ENCODE assay signal across 1 cellular context in the genomic region with DNA sequence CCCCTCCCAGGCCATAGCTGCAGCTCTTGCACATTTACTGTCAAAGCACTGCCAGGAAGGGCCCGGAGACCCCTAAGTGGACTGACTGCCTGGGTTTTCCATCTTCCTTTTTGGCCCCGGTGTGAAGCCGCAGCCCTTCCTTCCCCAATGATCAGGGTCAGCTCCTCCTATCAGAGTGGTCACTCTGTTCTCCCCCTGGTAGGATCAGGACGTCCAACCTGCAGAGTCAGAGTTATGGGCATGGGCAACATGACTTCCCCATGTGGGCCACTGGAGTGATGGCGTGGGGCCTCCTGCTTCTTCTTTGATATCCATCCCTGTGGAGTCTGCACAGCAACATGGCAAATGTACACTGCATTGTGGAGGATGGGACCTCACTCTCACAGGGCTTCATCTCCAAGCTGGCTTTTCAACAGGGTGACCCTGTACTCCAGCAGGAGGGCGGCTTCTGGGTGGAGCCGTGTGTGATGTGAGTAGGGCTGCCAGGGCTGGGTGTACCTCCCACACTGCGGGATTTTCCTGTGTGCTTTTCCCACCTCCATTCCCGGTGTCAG.
TF ChIP-seq lines count a peak whose summit lies in the region.

No MANE protein-coding gene starts in this region.

TF ChIP-seq in HepG2, 621 proteins besides CTCF, POLR2A, EP300 and RAD21:
- no peak for TF ChIP-seq FOSL2 (CRISPR knock-in tag; IDR thresholded peaks at IDR 0.05)
- TF ChIP-seq NFIB (CRISPR knock-in tag; IDR thresholded peaks at IDR 0.05; ENCODE audit: borderline replicate concordance), result no peak
- TF ChIP-seq, protein P1, sequence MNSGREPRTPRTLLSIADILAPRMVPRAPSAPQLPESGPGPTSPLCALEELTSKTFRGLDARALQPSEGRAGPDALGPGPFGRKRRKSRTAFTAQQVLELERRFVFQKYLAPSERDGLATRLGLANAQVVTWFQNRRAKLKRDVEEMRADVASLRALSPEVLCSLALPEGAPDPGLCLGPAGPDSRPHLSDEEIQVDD (CRISPR knock-in tag; IDR thresholded peaks at IDR 0.05; ENCODE audit: borderline replicate concordance), result no peak
- no peak for TF ChIP-seq SP2 (CRISPR knock-in tag; IDR thresholded peaks at IDR 0.05)
- TF ChIP-seq HOXA5 (CRISPR knock-in tag; IDR thresholded peaks at IDR 0.05), result no peak
- no peak for TF ChIP-seq ZNF510 (CRISPR knock-in tag; IDR thresholded peaks at IDR 0.05; ENCODE audit: low read depth)
- no peak for TF ChIP-seq ZNF644 (CRISPR knock-in tag; IDR thresholded peaks at IDR 0.05; ENCODE audit: low read depth)
- TF ChIP-seq ZNF530 (CRISPR knock-in tag; IDR thresholded peaks at IDR 0.05; ENCODE audit: low read depth), result no peak
- no peak for TF ChIP-seq ZNF441 (CRISPR knock-in tag; IDR thresholded peaks at IDR 0.05; ENCODE audit: borderline replicate concordance)
- TF ChIP-seq, protein P2, sequence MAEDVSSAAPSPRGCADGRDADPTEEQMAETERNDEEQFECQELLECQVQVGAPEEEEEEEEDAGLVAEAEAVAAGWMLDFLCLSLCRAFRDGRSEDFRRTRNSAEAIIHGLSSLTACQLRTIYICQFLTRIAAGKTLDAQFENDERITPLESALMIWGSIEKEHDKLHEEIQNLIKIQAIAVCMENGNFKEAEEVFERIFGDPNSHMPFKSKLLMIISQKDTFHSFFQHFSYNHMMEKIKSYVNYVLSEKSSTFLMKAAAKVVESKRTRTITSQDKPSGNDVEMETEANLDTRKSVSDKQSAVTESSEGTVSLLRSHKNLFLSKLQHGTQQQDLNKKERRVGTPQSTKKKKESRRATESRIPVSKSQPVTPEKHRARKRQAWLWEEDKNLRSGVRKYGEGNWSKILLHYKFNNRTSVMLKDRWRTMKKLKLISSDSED (CRISPR knock-in tag; IDR thresholded peaks at IDR 0.05), result no peak
- TF ChIP-seq, protein P3, sequence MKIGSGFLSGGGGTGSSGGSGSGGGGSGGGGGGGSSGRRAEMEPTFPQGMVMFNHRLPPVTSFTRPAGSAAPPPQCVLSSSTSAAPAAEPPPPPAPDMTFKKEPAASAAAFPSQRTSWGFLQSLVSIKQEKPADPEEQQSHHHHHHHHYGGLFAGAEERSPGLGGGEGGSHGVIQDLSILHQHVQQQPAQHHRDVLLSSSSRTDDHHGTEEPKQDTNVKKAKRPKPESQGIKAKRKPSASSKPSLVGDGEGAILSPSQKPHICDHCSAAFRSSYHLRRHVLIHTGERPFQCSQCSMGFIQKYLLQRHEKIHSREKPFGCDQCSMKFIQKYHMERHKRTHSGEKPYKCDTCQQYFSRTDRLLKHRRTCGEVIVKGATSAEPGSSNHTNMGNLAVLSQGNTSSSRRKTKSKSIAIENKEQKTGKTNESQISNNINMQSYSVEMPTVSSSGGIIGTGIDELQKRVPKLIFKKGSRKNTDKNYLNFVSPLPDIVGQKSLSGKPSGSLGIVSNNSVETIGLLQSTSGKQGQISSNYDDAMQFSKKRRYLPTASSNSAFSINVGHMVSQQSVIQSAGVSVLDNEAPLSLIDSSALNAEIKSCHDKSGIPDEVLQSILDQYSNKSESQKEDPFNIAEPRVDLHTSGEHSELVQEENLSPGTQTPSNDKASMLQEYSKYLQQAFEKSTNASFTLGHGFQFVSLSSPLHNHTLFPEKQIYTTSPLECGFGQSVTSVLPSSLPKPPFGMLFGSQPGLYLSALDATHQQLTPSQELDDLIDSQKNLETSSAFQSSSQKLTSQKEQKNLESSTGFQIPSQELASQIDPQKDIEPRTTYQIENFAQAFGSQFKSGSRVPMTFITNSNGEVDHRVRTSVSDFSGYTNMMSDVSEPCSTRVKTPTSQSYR (CRISPR knock-in tag; IDR thresholded peaks at IDR 0.05; ENCODE audit: borderline replicate concordance), result no peak
TF ChIP-seq in HepG2: peak in this region for 0.
